ENCODE assay signal across 10 cellular contexts in the genomic region with DNA sequence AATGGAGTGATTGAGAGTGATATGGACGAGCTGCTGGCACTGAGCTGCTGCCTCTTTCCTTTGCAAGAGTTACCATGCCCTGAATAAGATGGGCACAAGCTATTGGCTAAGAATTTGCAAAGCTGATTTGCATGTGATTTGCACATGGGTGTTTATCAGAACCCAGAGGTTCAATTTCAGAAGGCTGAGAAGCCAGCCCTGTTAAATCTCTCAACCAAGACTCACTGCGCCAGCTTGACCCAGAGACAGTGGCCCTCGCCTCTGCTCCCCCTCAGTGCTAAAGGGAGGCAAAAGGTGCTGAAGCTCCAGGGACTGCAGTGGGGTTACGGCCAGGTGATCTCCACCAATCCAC. TPM values are rescaled to one million over a fixed set of nuclear protein-coding genes. Genes with fewer than 3 reads are reported as not detected.
DNase-seq lines count a peak whose midpoint lies in the region; ATAC-seq, FAIRE-seq and TF ChIP-seq lines count a peak whose summit lies in the region.
"Had no signal": no experiment of that assay in that cellular context is flagged by ENCODE, and none has a peak within 500 bp of the region (broad histone marks: within the 10 kb centered on the region; RNA-seq: fewer than 3 reads in every experiment).

No MANE protein-coding gene starts in this region.

- peaks cover 59% of the 10 kb centered on the region for H3K36me3 ChIP-seq in DND-41 (ENCODE audit: insufficient read depth, low read length)
- H3K36me3 ChIP-seq in HUES6 (ENCODE audit: control insufficient read depth, insufficient read depth, low read length) = peaks cover 20% of the 10 kb centered on the region
- peaks cover 24% of the 10 kb centered on the region for H3K36me3 ChIP-seq in K562 (ENCODE audit: control insufficient read depth, insufficient read depth, low read length)

- in situ Hi-C loops in K562 (cut with MboI) = no loop called here
- in situ Hi-C loops in G401 (cut with HindIII; ENCODE audit: low sequenced_read_pairs) = no loop called here

- H3K27ac Mint-ChIP-seq in nephron (peak overlapping the region; percentile 87 to 90 (median 89)), chondrocyte (ENCODE audit: unreplicated experiment) (no peak overlapping the region)

- 34% methylated on average over 4 of the region's 4 CpGs for WGBS in K562 (ENCODE audit: insufficient coverage, low coverage, missing lambda C conversion rate)

- peak overlapping the region; percentile 100 for H3K27ac ChIP-seq in DND-41 (ENCODE audit: low read length)
- H3K27ac ChIP-seq in HUES6 (ENCODE audit: low read depth, low read length) = no peak overlapping the region; the same call in 1 of the 2 replicates
- H3K27ac ChIP-seq in K562 (ENCODE audit: extremely low read depth, low read depth, low read length) = peak overlapping the region; percentile 98

- TF ChIP-seq POLR2A in K562 (conservative IDR thresholded peaks at IDR 0.05) = no peak

- H3K9me3 ChIP-seq in DND-41 (ENCODE audit: insufficient read depth, low read length, severe bottlenecking) (no peaks in the 10 kb centered on the region), HUES6 (ENCODE audit: control insufficient read depth, insufficient read depth, low read depth, low read length) (peaks cover 11% of the 10 kb centered on the region; the same call in 1 of the 2 replicates), K562 (replicated peaks; ENCODE audit: control insufficient read depth, insufficient read depth, low read depth, low read length) (no peaks in the 10 kb centered on the region)

- DNase-seq in DND-41 (no peak), K562 (ENCODE audit: extremely low read depth in 1 of 4, low spot score in 3 of 4) (no peak), chondrocyte (ENCODE audit: low spot score) (no peak), G401 (ENCODE audit: low spot score) (no peak)

- H2AFZ ChIP-seq in DND-41 (ENCODE audit: low read depth, low read length) = no peak overlapping the region
- peak overlapping the region; percentile 74 for H2AFZ ChIP-seq in K562 (ENCODE audit: low read depth, low read length)

- FAIRE-seq in K562 (lab: Jason Lieb, UNC) = peak; percentile 60
- FAIRE-seq: endometrium had no signal

- H3K4me1 ChIP-seq in DND-41 (ENCODE audit: insufficient read depth, low read length) (peaks cover 65% of the 10 kb centered on the region), HUES6 (ENCODE audit: control insufficient read depth, insufficient read depth, low read length) (peaks cover 40% of the 10 kb centered on the region), K562 (replicated peaks in 1 of 2; ENCODE audit: control insufficient read depth in 2 of 2, insufficient read depth in 2 of 2, low read length in 2 of 2) (peaks cover 27 to 65% of the 10 kb centered on the region in 2 experiments; a peak in 4 of 5 replicates)

- H3K27me3 Mint-ChIP-seq in nephron (ENCODE audit: low read depth) (peaks cover 3% of the 10 kb centered on the region), chondrocyte (ENCODE audit: low read depth) (no peaks in the 10 kb centered on the region)

- TF ChIP-seq RAD21 in K562 (CRISPR knock-in tag; conservative IDR thresholded peaks at IDR 0.05 in 1 of 2, IDR thresholded peaks at IDR 0.05 in 1 of 2) = no peak

- H4K20me1 ChIP-seq in DND-41 (ENCODE audit: insufficient read depth, low read length) (peaks cover 32% of the 10 kb centered on the region), K562 (replicated peaks; ENCODE audit: control insufficient read depth, insufficient read depth, low read length) (no peaks in the 10 kb centered on the region)

- CTCF ChIA-PET in K562 (lab: Yijun Ruan, JAX; ENCODE audit: low intra/inter-chr PET ratio) = interaction anchor here (1.3 kb wide), 1 partner anchor 22 kb away, joined by 3 read pairs; no protein-coding TSS in a partner anchor

- H3K27me3 ChIP-seq in DND-41 (ENCODE audit: insufficient read depth, low read length, poor library complexity) (no peaks in the 10 kb centered on the region), HUES6 (ENCODE audit: control insufficient read depth, insufficient read depth, low read length) (no peaks in the 10 kb centered on the region), K562 (ENCODE audit: control insufficient read depth in 2 of 2, insufficient read depth in 2 of 2, low read length in 2 of 2) (no peaks in the 10 kb centered on the region)

- H3K79me2 ChIP-seq in DND-41 (ENCODE audit: insufficient read depth, low read length) = peaks cover 78% of the 10 kb centered on the region
- peaks cover 47% of the 10 kb centered on the region for H3K79me2 ChIP-seq in K562 (ENCODE audit: control insufficient read depth, insufficient read depth, low read length)

- H3K9ac ChIP-seq in DND-41 (ENCODE audit: low read depth, low read length) (peak overlapping the region; percentile 99), HUES6 (ENCODE audit: low read length) (peak overlapping the region; percentile 95), K562 (ENCODE audit: insufficient read depth in 1 of 2, low read depth in 2 of 2, low read length in 2 of 2) (peak overlapping the region; percentile 93 to 96)

- no peak for TF ChIP-seq EP300 in K562 (IDR thresholded peaks at IDR 0.05; ENCODE audit: low read length)

- no peak for TF ChIP-seq CTCF in DND-41 (IDR thresholded peaks at IDR 0.05; ENCODE audit: borderline replicate concordance, extremely low read depth, low read length, poor library complexity, severe bottlenecking)
- TF ChIP-seq CTCF in K562 (IDR thresholded peaks at IDR 0.05 in 2 of 3, conservative IDR thresholded peaks at IDR 0.05 in 1 of 3; ENCODE audit: insufficient read depth in 2 of 3, low read depth in 1 of 3, low read length in 3 of 3) = no peak
- TF ChIP-seq CTCF in nephron (IDR thresholded peaks at IDR 0.05; ENCODE audit: unreplicated experiment in 3 of 3) = no peak
- TF ChIP-seq CTCF in chondrocyte (IDR thresholded peaks at IDR 0.05) = no peak

- no peak for ATAC-seq in DND-41 (ENCODE audit: insufficient read depth, low read depth)
- no peak for ATAC-seq in K562
- ATAC-seq in HG03460 (IDR thresholded peaks at IDR 0.05; ENCODE audit: unreplicated experiment) = no peak
- ATAC-seq in HG03025 (IDR thresholded peaks at IDR 0.05; ENCODE audit: low FRiP score, unreplicated experiment) = no peak

- peak overlapping the region; percentile 74 for H3K4me2 ChIP-seq in DND-41 (ENCODE audit: insufficient read depth, low read length)
- H3K4me2 ChIP-seq in K562 (ENCODE audit: insufficient read depth, low read length) = peak overlapping the region; percentile 97

- H3K4me3 Mint-ChIP-seq in nephron (peak overlapping the region; percentile 56 to 81 (median 76)), chondrocyte (ENCODE audit: unreplicated experiment) (no peak overlapping the region)

- BruUV-seq in K562 (replicated peaks; lab: Mats Ljungman, UMichigan) = TSS peak; percentile 40

- POLR2A ChIA-PET in K562 (lab: Yijun Ruan, JAX) = interaction anchor here (0.7 to 2.3 kb wide), 17 partner anchors 8 to 131 kb away, joined by 3 to 9 read pairs (median 4); a partner anchor contains a TSS

- H3K4me1 Mint-ChIP-seq in nephron = peaks cover 20% of the 10 kb centered on the region
- peaks cover 24% of the 10 kb centered on the region for H3K4me1 Mint-ChIP-seq in chondrocyte (ENCODE audit: low read depth)

- intact Hi-C loops in K562 (cut with micrococcal nuclease) = loop anchor here (5.0 kb wide), 1 partner anchor 158 kb away; no protein-coding TSS in a partner anchor

- H3K9me1 ChIP-seq in K562 (ENCODE audit: control insufficient read depth, insufficient read depth, low read length) = no peaks in the 10 kb centered on the region

- peaks cover 3% of the 10 kb centered on the region for H3K9me3 Mint-ChIP-seq in nephron
- no peaks in the 10 kb centered on the region for H3K9me3 Mint-ChIP-seq in chondrocyte (ENCODE audit: low read depth)

- H3K4me3 ChIP-seq in DND-41 (ENCODE audit: low read depth in 1 of 2, low read length in 2 of 2) = peak overlapping the region; percentile 64 to 85
- H3K4me3 ChIP-seq in HUES6 (ENCODE audit: low read depth, low read length) = peak overlapping the region; percentile 66
- H3K4me3 ChIP-seq in K562 = peak overlapping the region; percentile 58

- peaks cover 8% of the 10 kb centered on the region for H3K36me3 Mint-ChIP-seq in nephron (ENCODE audit: low read depth)
- H3K36me3 Mint-ChIP-seq in chondrocyte (ENCODE audit: low read depth) = no peaks in the 10 kb centered on the region

RNA-seq across cellular contexts. Expression of a gene that starts 0.7 kb away (rescaled TPM):
- 54.8 and 157 TPM in 2 replicates for total RNA-seq in K562 (2011; cell fraction: chromatin; rRNA removed; ENCODE audit: low replicate concordance)
- 105 and 155 TPM in 2 replicates for total RNA-seq in K562 (2011; cell fraction: nucleolus; rRNA removed)
- 55.0 and 81.2 TPM in 2 replicates for total RNA-seq in K562 (2011; cell fraction: nucleoplasm; rRNA removed)
- total RNA-seq in K562 (2014; rRNA removed) (52.7 and 81.2 TPM in 2 replicates), K562 (2014; rRNA removed; fragmentation: Illumina TruSeq; extraction: Trizol) (3.1 and 5.5 TPM in 2 replicates), K562 (2015; rRNA removed; fragmentation: Illumina TruSeq; extraction: Trizol) (32.7 and 36.8 TPM in 2 replicates), K562 (2021) (70.5 and 81.8 TPM in 2 replicates), chondrocyte (2.8 to 3.7 TPM (median 3.1 TPM) in 3 replicates)
- polyA plus RNA-seq in K562 (2011; rRNA removed) (9.6 and 29.7 TPM in 2 replicates), K562 (2014; fragmentation: Illumina TruSeq; extraction: Trizol) (13.5 and 40.2 TPM in 2 replicates), K562 (2014; fragmentation: Nextera tagmentation; extraction: Ambion mirVana) (1 to 10 TPM in 1 of 2 experiments, under 1 TPM in 1; 0.30 to 1.7 TPM), K562 (2014; rRNA removed) (63.7 and 77.8 TPM in 2 replicates)
- polyA plus RNA-seq in K562 (2011; cell fraction: cytosol; rRNA removed) = 21.0 and 26.6 TPM in 2 replicates
- polyA plus RNA-seq in K562 (2011; cell fraction: nucleus; rRNA removed) = 174 and 259 TPM in 2 replicates
- 59.1 and 135 TPM in 2 replicates for polyA plus RNA-seq in K562 (2012)
- 3.6 and 6.7 TPM in 2 replicates for polyA minus RNA-seq in K562 (2011; rRNA and poly(A)+ RNA removed)
- 13.5 and 33.9 TPM in 2 replicates for polyA minus RNA-seq in K562 (2011; cell fraction: cytosol; rRNA and poly(A)+ RNA removed)
- 26.9 and 53.0 TPM in 2 replicates for polyA minus RNA-seq in K562 (2011; cell fraction: nucleus; rRNA and poly(A)+ RNA removed)
- total RNA-seq in G401 (2014; rRNA removed; shearing (Covaris generic)) = 55.7 and 62.6 TPM in 2 replicates

RNA-seq across cellular contexts. Expression of a gene that starts 9.5 kb away (rescaled TPM):
- total RNA-seq in K562 (2011; cell fraction: chromatin; rRNA removed; ENCODE audit: low replicate concordance) = 126 and 302 TPM in 2 replicates
- 207 and 213 TPM in 2 replicates for total RNA-seq in K562 (2011; cell fraction: nucleolus; rRNA removed)
- total RNA-seq in K562 (2011; cell fraction: nucleoplasm; rRNA removed) = 179 and 187 TPM in 2 replicates
- 152 and 196 TPM in 2 replicates for total RNA-seq in K562 (2014; rRNA removed)
- 101 and 103 TPM in 2 replicates for total RNA-seq in K562 (2014; rRNA removed; fragmentation: Illumina TruSeq; extraction: Trizol)
- 134 and 146 TPM in 2 replicates for total RNA-seq in K562 (2015; rRNA removed; fragmentation: Illumina TruSeq; extraction: Trizol)
- total RNA-seq in K562 (2021) = 226 and 231 TPM in 2 replicates
- polyA plus RNA-seq in K562 (2011; rRNA removed) = 105 and 117 TPM in 2 replicates
- polyA plus RNA-seq in K562 (2011; cell fraction: cytosol; rRNA removed) = 174 and 276 TPM in 2 replicates
- polyA plus RNA-seq in K562 (2011; cell fraction: nucleus; rRNA removed) = 211 and 324 TPM in 2 replicates
- polyA plus RNA-seq in K562 (2012) = 177 and 213 TPM in 2 replicates
- polyA plus RNA-seq in K562 (2014; fragmentation: Illumina TruSeq; extraction: Trizol) = 192 and 229 TPM in 2 replicates
- polyA plus RNA-seq in K562 (2014; fragmentation: Nextera tagmentation; extraction: Ambion mirVana) = 10 to 100 TPM; 11.1 to 26.5 TPM
- polyA plus RNA-seq in K562 (2014; rRNA removed) = 250 and 277 TPM in 2 replicates
- 45.9 and 88.5 TPM in 2 replicates for polyA minus RNA-seq in K562 (2011; rRNA and poly(A)+ RNA removed)
- 72.1 and 79.8 TPM in 2 replicates for polyA minus RNA-seq in K562 (2011; cell fraction: cytosol; rRNA and poly(A)+ RNA removed)
- polyA minus RNA-seq in K562 (2011; cell fraction: nucleus; rRNA and poly(A)+ RNA removed) = 70.5 and 80.1 TPM in 2 replicates
- total RNA-seq in chondrocyte = 89.5 to 99.8 TPM (median 91.4 TPM) in 3 replicates
- total RNA-seq in G401 (2014; rRNA removed; shearing (Covaris generic)) = 136 and 159 TPM in 2 replicates

RNA-seq across cellular contexts. Expression of a gene that starts 19.1 kb away (rescaled TPM):
- total RNA-seq in K562 (2011; cell fraction: chromatin; rRNA removed; ENCODE audit: low replicate concordance) = 14.9 and 45.4 TPM in 2 replicates
- 31.0 and 32.8 TPM in 2 replicates for total RNA-seq in K562 (2011; cell fraction: nucleolus; rRNA removed)
- 15.7 and 24.1 TPM in 2 replicates for total RNA-seq in K562 (2011; cell fraction: nucleoplasm; rRNA removed)
- 8.4 and 9.5 TPM in 2 replicates for total RNA-seq in K562 (2014; rRNA removed)
- total RNA-seq in K562 (2014; rRNA removed; fragmentation: Illumina TruSeq; extraction: Trizol) = 2.7 and 4.0 TPM in 2 replicates
- total RNA-seq in K562 (2015; rRNA removed; fragmentation: Illumina TruSeq; extraction: Trizol) = 12.3 and 13.4 TPM in 2 replicates
- total RNA-seq in K562 (2021) = 9.6 and 14.8 TPM in 2 replicates
- polyA plus RNA-seq in K562 (2011; rRNA removed) = 12.7 and 16.4 TPM in 2 replicates
- 21.2 and 25.6 TPM in 2 replicates for polyA plus RNA-seq in K562 (2011; cell fraction: cytosol; rRNA removed)
- polyA plus RNA-seq in K562 (2011; cell fraction: nucleus; rRNA removed) = 48.7 and 48.8 TPM in 2 replicates
- polyA plus RNA-seq in K562 (2012) = 24.3 and 60.0 TPM in 2 replicates
- polyA plus RNA-seq in K562 (2014; fragmentation: Illumina TruSeq; extraction: Trizol) = 5.6 and 7.3 TPM in 2 replicates
- polyA plus RNA-seq in K562 (2014; fragmentation: Nextera tagmentation; extraction: Ambion mirVana) = under 1 TPM in 1 of 2 experiments, not detected in 1; 0.07 TPM
- polyA plus RNA-seq in K562 (2014; rRNA removed) = 11.1 and 11.6 TPM in 2 replicates
- polyA minus RNA-seq in K562 (2011; rRNA and poly(A)+ RNA removed) = 5.5 and 12.0 TPM in 2 replicates
- polyA minus RNA-seq in K562 (2011; cell fraction: cytosol; rRNA and poly(A)+ RNA removed) = 7.0 and 13.6 TPM in 2 replicates
- 9.8 and 16.1 TPM in 2 replicates for polyA minus RNA-seq in K562 (2011; cell fraction: nucleus; rRNA and poly(A)+ RNA removed)
- total RNA-seq in chondrocyte = 6.5 to 13.4 TPM (median 13.1 TPM) in 3 replicates
- total RNA-seq in G401 (2014; rRNA removed; shearing (Covaris generic)) = 7.1 and 8.4 TPM in 2 replicates

RNA-seq across cellular contexts. Expression of a gene that starts 20.9 kb away (rescaled TPM):
- not detected in 2 replicates for total RNA-seq in K562 (2011; cell fraction: chromatin; rRNA removed; ENCODE audit: low replicate concordance)
- total RNA-seq in K562 (2011; cell fraction: nucleolus; rRNA removed) = not detected in 2 replicates
- total RNA-seq in K562 (2011; cell fraction: nucleoplasm; rRNA removed) = not detected in 2 replicates
- total RNA-seq in K562 (2014; rRNA removed) = not detected in 2 replicates
- total RNA-seq in K562 (2014; rRNA removed; fragmentation: Illumina TruSeq; extraction: Trizol) = not detected in 2 replicates
- not detected in 2 replicates for total RNA-seq in K562 (2015; rRNA removed; fragmentation: Illumina TruSeq; extraction: Trizol)
- not detected in 2 replicates for total RNA-seq in K562 (2021)
- not detected in 2 replicates for polyA plus RNA-seq in K562 (2011; rRNA removed)
- polyA plus RNA-seq in K562 (2011; cell fraction: cytosol; rRNA removed) = not detected in 2 replicates
- not detected in 2 replicates for polyA plus RNA-seq in K562 (2011; cell fraction: nucleus; rRNA removed)
- polyA plus RNA-seq in K562 (2012) = 0.56 and 0.65 TPM in 2 replicates
- polyA plus RNA-seq in K562 (2014; fragmentation: Illumina TruSeq; extraction: Trizol) = not detected in 2 replicates
- not detected for polyA plus RNA-seq in K562 (2014; fragmentation: Nextera tagmentation; extraction: Ambion mirVana)
- not detected in 2 replicates for polyA plus RNA-seq in K562 (2014; rRNA removed)
- polyA minus RNA-seq in K562 (2011; rRNA and poly(A)+ RNA removed) = not detected in 2 replicates
- polyA minus RNA-seq in K562 (2011; cell fraction: cytosol; rRNA and poly(A)+ RNA removed) = not detected in 2 replicates
- polyA minus RNA-seq in K562 (2011; cell fraction: nucleus; rRNA and poly(A)+ RNA removed) = not detected in 2 replicates
- total RNA-seq in chondrocyte = not detected in 3 replicates
- total RNA-seq in G401 (2014; rRNA removed; shearing (Covaris generic)) = 0.25 TPM in 1 of 2 replicates, not detected in the other
- total RNA-seq: osteoblast had no signal

RNA-seq across cellular contexts. Expression of a gene that starts 39.4 kb away (rescaled TPM):
- 1.9 and 4.7 TPM in 2 replicates for total RNA-seq in K562 (2011; cell fraction: chromatin; rRNA removed; ENCODE audit: low replicate concordance)
- 1.1 and 2.7 TPM in 2 replicates for total RNA-seq in K562 (2011; cell fraction: nucleolus; rRNA removed)
- 1.5 and 1.8 TPM in 2 replicates for total RNA-seq in K562 (2011; cell fraction: nucleoplasm; rRNA removed)
- total RNA-seq in K562 (2014; rRNA removed) (0.09 and 0.24 TPM in 2 replicates), K562 (2014; rRNA removed; fragmentation: Illumina TruSeq; extraction: Trizol) (0.10 and 0.40 TPM in 2 replicates), K562 (2015; rRNA removed; fragmentation: Illumina TruSeq; extraction: Trizol) (0.11 and 0.36 TPM in 2 replicates), K562 (2021) (0.29 and 0.86 TPM in 2 replicates), chondrocyte (2.2 to 2.9 TPM (median 2.5 TPM) in 3 replicates)
- polyA plus RNA-seq in K562 (2011; rRNA removed) (0.15 and 0.61 TPM in 2 replicates), K562 (2014; fragmentation: Illumina TruSeq; extraction: Trizol) (0.16 and 0.21 TPM in 2 replicates), K562 (2014; fragmentation: Nextera tagmentation; extraction: Ambion mirVana) (not detected), K562 (2014; rRNA removed) (0.62 TPM in 1 of 2 replicates, not detected in the other)
- polyA plus RNA-seq in K562 (2011; cell fraction: cytosol; rRNA removed) = 0.10 and 0.19 TPM in 2 replicates
- 1.4 and 1.7 TPM in 2 replicates for polyA plus RNA-seq in K562 (2011; cell fraction: nucleus; rRNA removed)
- polyA plus RNA-seq in K562 (2012) = 0.29 and 2.2 TPM in 2 replicates
- 0.18 and 0.21 TPM in 2 replicates for polyA minus RNA-seq in K562 (2011; rRNA and poly(A)+ RNA removed)
- polyA minus RNA-seq in K562 (2011; cell fraction: cytosol; rRNA and poly(A)+ RNA removed) = 3.5 TPM in 1 of 2 replicates, not detected in the other
- 0.44 and 1.1 TPM in 2 replicates for polyA minus RNA-seq in K562 (2011; cell fraction: nucleus; rRNA and poly(A)+ RNA removed)
- total RNA-seq in G401 (2014; rRNA removed; shearing (Covaris generic)) = 31.3 and 34.0 TPM in 2 replicates
